Comparison of ENCODE assay signal across 1 cellular context in genomic region chr10:24643679-24644209, GRCh38.
TF ChIP-seq lines count a peak whose summit lies in the region.

No MANE protein-coding gene starts in this region.

TF ChIP-seq in HEK293, 187 proteins besides CTCF, POLR2A, EP300 and RAD21 (continued from another document):
- TF ChIP-seq, protein P1, sequence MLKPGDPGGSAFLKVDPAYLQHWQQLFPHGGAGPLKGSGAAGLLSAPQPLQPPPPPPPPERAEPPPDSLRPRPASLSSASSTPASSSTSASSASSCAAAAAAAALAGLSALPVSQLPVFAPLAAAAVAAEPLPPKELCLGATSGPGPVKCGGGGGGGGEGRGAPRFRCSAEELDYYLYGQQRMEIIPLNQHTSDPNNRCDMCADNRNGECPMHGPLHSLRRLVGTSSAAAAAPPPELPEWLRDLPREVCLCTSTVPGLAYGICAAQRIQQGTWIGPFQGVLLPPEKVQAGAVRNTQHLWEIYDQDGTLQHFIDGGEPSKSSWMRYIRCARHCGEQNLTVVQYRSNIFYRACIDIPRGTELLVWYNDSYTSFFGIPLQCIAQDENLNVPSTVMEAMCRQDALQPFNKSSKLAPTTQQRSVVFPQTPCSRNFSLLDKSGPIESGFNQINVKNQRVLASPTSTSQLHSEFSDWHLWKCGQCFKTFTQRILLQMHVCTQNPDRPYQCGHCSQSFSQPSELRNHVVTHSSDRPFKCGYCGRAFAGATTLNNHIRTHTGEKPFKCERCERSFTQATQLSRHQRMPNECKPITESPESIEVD (tag by site-specific recombination; IDR thresholded peaks at IDR 0.05) = peak; percentile 32; the same call in 1 of the 2 replicates
- TF ChIP-seq ZBTB1 (tag by site-specific recombination; IDR thresholded peaks at IDR 0.05) = no peak
- no peak for TF ChIP-seq ZNF704 (tag by site-specific recombination; IDR thresholded peaks at IDR 0.05)
- TF ChIP-seq ZNF792 (tag by site-specific recombination; IDR thresholded peaks at IDR 0.05) = no peak
- TF ChIP-seq ZNF558 (tag by site-specific recombination; IDR thresholded peaks at IDR 0.05) = no peak
- no peak for TF ChIP-seq ZNF843 (tag by site-specific recombination; IDR thresholded peaks at IDR 0.05)
- no peak for TF ChIP-seq ZNF621 (tag by site-specific recombination; IDR thresholded peaks at IDR 0.05)
- TF ChIP-seq GLIS2 (tag by site-specific recombination; IDR thresholded peaks at IDR 0.05) = no peak
- TF ChIP-seq ZNF114 (tag by site-specific recombination; IDR thresholded peaks at IDR 0.05) = no peak
- TF ChIP-seq PBX3 (CRISPR knock-in tag; IDR thresholded peaks at IDR 0.05) = no peak
- TF ChIP-seq ZNF354C (tag by site-specific recombination; IDR thresholded peaks at IDR 0.05; ENCODE audit: borderline replicate concordance, low read depth) = no peak
- no peak for TF ChIP-seq ZNF768 (tag by site-specific recombination; IDR thresholded peaks at IDR 0.05)
- TF ChIP-seq ZNF138 (tag by site-specific recombination; IDR thresholded peaks at IDR 0.05; ENCODE audit: borderline replicate concordance) = no peak
- TF ChIP-seq, protein P2, sequence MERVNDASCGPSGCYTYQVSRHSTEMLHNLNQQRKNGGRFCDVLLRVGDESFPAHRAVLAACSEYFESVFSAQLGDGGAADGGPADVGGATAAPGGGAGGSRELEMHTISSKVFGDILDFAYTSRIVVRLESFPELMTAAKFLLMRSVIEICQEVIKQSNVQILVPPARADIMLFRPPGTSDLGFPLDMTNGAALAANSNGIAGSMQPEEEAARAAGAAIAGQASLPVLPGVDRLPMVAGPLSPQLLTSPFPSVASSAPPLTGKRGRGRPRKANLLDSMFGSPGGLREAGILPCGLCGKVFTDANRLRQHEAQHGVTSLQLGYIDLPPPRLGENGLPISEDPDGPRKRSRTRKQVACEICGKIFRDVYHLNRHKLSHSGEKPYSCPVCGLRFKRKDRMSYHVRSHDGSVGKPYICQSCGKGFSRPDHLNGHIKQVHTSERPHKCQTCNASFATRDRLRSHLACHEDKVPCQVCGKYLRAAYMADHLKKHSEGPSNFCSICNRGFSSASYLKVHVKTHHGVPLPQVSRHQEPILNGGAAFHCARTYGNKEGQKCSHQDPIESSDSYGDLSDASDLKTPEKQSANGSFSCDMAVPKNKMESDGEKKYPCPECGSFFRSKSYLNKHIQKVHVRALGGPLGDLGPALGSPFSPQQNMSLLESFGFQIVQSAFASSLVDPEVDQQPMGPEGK (tag by site-specific recombination; IDR thresholded peaks at IDR 0.05) = peak; percentile 30; the same call in 1 of the 2 replicates
- no peak for TF ChIP-seq ZNF529 (tag by site-specific recombination; IDR thresholded peaks at IDR 0.05; ENCODE audit: insufficient replicate concordance)
- no peak for TF ChIP-seq YY2 (tag by site-specific recombination; IDR thresholded peaks at IDR 0.05)
- TF ChIP-seq SP2 (tag by site-specific recombination; IDR thresholded peaks at IDR 0.05) = no peak
- TF ChIP-seq, protein P3, sequence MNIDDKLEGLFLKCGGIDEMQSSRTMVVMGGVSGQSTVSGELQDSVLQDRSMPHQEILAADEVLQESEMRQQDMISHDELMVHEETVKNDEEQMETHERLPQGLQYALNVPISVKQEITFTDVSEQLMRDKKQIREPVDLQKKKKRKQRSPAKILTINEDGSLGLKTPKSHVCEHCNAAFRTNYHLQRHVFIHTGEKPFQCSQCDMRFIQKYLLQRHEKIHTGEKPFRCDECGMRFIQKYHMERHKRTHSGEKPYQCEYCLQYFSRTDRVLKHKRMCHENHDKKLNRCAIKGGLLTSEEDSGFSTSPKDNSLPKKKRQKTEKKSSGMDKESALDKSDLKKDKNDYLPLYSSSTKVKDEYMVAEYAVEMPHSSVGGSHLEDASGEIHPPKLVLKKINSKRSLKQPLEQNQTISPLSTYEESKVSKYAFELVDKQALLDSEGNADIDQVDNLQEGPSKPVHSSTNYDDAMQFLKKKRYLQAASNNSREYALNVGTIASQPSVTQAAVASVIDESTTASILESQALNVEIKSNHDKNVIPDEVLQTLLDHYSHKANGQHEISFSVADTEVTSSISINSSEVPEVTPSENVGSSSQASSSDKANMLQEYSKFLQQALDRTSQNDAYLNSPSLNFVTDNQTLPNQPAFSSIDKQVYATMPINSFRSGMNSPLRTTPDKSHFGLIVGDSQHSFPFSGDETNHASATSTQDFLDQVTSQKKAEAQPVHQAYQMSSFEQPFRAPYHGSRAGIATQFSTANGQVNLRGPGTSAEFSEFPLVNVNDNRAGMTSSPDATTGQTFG (tag by site-specific recombination; IDR thresholded peaks at IDR 0.05; ENCODE audit: borderline replicate concordance) = no peak
- no peak for TF ChIP-seq ZNF677 (tag by site-specific recombination; IDR thresholded peaks at IDR 0.05)
- TF ChIP-seq ZNF175 (tag by site-specific recombination; IDR thresholded peaks at IDR 0.05) = no peak
- no peak for TF ChIP-seq ZNF391 (tag by site-specific recombination; IDR thresholded peaks at IDR 0.05; ENCODE audit: borderline replicate concordance, low read depth)
- TF ChIP-seq ZNF549 (tag by site-specific recombination; IDR thresholded peaks at IDR 0.05) = no peak
- TF ChIP-seq ZNF654 (tag by site-specific recombination; IDR thresholded peaks at IDR 0.05; ENCODE audit: low read depth) = 0 out of 2 replicates have a peak, but pooled peaks have one; percentile 6
